Comparison of ENCODE assay signal across 9 cellular contexts in the genomic region with DNA sequence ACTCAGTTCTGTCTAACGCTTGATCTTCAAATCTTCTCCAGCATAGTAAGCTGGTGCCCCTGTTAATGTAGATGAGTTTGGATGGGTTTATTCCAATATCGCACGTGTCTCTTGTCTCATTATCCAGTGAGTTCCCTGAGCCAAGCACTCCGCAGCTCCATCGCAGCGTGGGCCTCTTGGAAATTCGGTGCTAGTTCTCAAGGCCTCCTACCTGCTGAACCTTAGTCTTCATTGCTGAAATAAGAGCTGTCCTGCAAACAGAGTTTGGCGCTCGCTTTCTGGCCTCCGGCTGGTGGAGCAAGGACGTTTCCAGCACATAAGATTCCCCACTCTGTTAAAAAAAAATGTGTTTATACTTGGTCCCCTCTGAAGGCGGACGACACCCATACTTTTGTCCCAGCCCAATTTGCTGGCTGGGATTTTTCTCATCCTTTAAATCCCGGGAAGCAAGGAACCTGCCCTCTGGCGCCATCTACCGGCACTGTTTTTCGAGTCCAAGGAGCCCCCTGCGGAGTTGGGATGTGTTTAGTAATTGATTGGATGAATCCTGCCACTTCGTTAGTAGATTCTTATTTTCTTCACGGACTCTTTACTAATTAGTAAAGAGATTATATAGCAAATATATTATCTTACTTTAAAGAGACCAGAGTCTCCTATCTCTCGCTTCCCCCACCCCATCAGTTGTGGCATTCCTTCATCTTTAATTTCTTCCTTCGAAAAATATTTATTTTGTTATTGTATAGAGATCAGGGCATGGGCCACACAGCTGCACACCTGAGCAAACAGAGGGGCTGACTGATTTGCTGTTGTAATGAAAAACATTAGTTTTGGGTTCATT. TPM values are rescaled to one million over a fixed set of nuclear protein-coding genes. Genes with fewer than 3 reads are reported as not detected.
DNase-seq lines count a peak whose midpoint lies in the region; ATAC-seq and TF ChIP-seq lines count a peak whose summit lies in the region.
"Had no signal": no experiment of that assay in that cellular context is flagged by ENCODE, and none has a peak within 500 bp of the region (broad histone marks: within the 10 kb centered on the region; RNA-seq: fewer than 3 reads in every experiment).

No MANE protein-coding gene starts in this region.

- peak; percentile 80 for TF ChIP-seq CTCF in WI38 (IDR thresholded peaks at IDR 0.05; ENCODE audit: low read depth, low read length)
- TF ChIP-seq CTCF in lower lobe of right lung (IDR thresholded peaks at IDR 0.05): peak; percentile 90
- peak; percentile 80 for TF ChIP-seq CTCF in thoracic aorta (IDR thresholded peaks at IDR 0.05)

- intact Hi-C loops in lower lobe of right lung (cut with DNase I): no loop called here

- no peaks in the 10 kb centered on the region for H3K27me3 ChIP-seq in effector memory CD4-positive, alpha-beta T cell (replicated peaks; ENCODE audit: control insufficient read depth, insufficient read depth, low read length, poor library complexity, severe bottlenecking)
- H3K27me3 ChIP-seq in lower lobe of right lung (ENCODE audit: low read depth): no peaks in the 10 kb centered on the region
- H3K27me3 ChIP-seq in thoracic aorta (replicated peaks; ENCODE audit: insufficient read depth): no peaks in the 10 kb centered on the region

- no peaks in the 10 kb centered on the region for H3K4me1 ChIP-seq in effector memory CD4-positive, alpha-beta T cell (ENCODE audit: control insufficient read depth, insufficient read depth, low read length, poor library complexity, severe bottlenecking)
- H3K4me1 ChIP-seq in lower lobe of right lung: peaks cover 24% of the 10 kb centered on the region
- H3K4me1 ChIP-seq in thoracic aorta (ENCODE audit: control insufficient read depth in 1 of 2, low read depth in 2 of 2): peaks cover 11 to 28% of the 10 kb centered on the region in 2 donors

- DNase-seq in EH (ENCODE audit: low read depth) (peak; percentile 73), NCI-H1092 (lab: John Stamatoyannopoulos, UW) (peak; percentile 43), lower lobe of right lung (peak; percentile 82), thoracic aorta (ENCODE audit: low spot score) (peak; percentile 55)
- DNase-seq in effector memory CD4-positive, alpha-beta T cell: peak in 2 of 3 donors; percentile 14 to 33
- DNase-seq: activated B cell treated with CpG ODN at 0.5 μM for 24 hours had no signal

- peak; percentile 35 to 57 for ATAC-seq in lower lobe of right lung
- ATAC-seq in thoracic aorta (ENCODE audit: insufficient number of reproducible peaks, low FRiP score, low read depth): no peak
- no peak for ATAC-seq in GM18909 (IDR thresholded peaks at IDR 0.05; ENCODE audit: poor library complexity, unreplicated experiment)
- ATAC-seq in GM21825 (IDR thresholded peaks at IDR 0.05; ENCODE audit: unreplicated experiment): no peak

- no peak overlapping the region for H3K4me3 ChIP-seq in WI38 (ENCODE audit: low read depth, low read length)
- H3K4me3 ChIP-seq in effector memory CD4-positive, alpha-beta T cell (ENCODE audit: insufficient read depth, low read depth, low read length, poor library complexity, severe bottlenecking): no peak overlapping the region
- no peak overlapping the region for H3K4me3 ChIP-seq in lower lobe of right lung
- H3K4me3 ChIP-seq in thoracic aorta: no peak overlapping the region

- no peak overlapping the region for H3K27ac ChIP-seq in effector memory CD4-positive, alpha-beta T cell (ENCODE audit: insufficient read depth, low read length, poor library complexity, severe bottlenecking)
- no peak overlapping the region for H3K27ac ChIP-seq in lower lobe of right lung
- H3K27ac ChIP-seq in thoracic aorta: peak overlapping the region in 1 of 2 donors; percentile 22

- H3K36me3 ChIP-seq in effector memory CD4-positive, alpha-beta T cell (ENCODE audit: control insufficient read depth, insufficient read depth, low read length): no peaks in the 10 kb centered on the region
- H3K36me3 ChIP-seq in lower lobe of right lung (no peaks in the 10 kb centered on the region), thoracic aorta (no peaks in the 10 kb centered on the region)

- no peaks in the 10 kb centered on the region for H3K9me3 ChIP-seq in effector memory CD4-positive, alpha-beta T cell (ENCODE audit: control insufficient read depth, low read length)
- no peaks in the 10 kb centered on the region for H3K9me3 ChIP-seq in lower lobe of right lung
- no peaks in the 10 kb centered on the region for H3K9me3 ChIP-seq in thoracic aorta

RNA-seq across cellular contexts. Expression of gene JUN, which starts 14.7 kb away (rescaled TPM):
- total RNA-seq in lower lobe of right lung: 118 TPM
- total RNA-seq in thoracic aorta: 100 to 1,000 TPM; 132 to 396 TPM

Comparison
In these comparisons a context has a peak if more than half of its experiments do, and no peak if none do; other contexts are left out.
1. DNase-seq: peak in every context shown above with its lines; median percentile 82 in lower lobe of right lung; 73 in EH; 55 in thoracic aorta; 43 in NCI-H1092; 24 in effector memory CD4-positive, alpha-beta T cell.
2. ATAC-seq: peak in lower lobe of right lung (2 of 2); none in thoracic aorta (single experiment), GM18909 (single experiment) and GM21825 (single experiment).
3. Peak in every context shown above with its lines, with median percentiles within 50 percentile points of each other: CTCF ChIP-seq.